8 cellular contexts compared by ENCODE assay signal in genomic region chr14:36321004-36321381, GRCh38. TPM values are rescaled to one million over a fixed set of nuclear protein-coding genes. Genes with fewer than 3 reads are reported as not detected.
DNase-seq lines count a peak whose midpoint lies in the region; ATAC-seq and TF ChIP-seq lines count a peak whose summit lies in the region.
"Not testable (repeated sequence)": the region's sequence is repeated elsewhere in the genome, so short reads cannot be mapped to it uniquely, and the experiment has no call there.

No MANE protein-coding gene starts in this region.

- not testable (repeated sequence) for H3K27me3 ChIP-seq in CD8-positive, alpha-beta T cell (ENCODE audit: insufficient read depth, low read length); ascending aorta; esophagus muscularis mucosa; parathyroid adenoma (ENCODE audit: control insufficient read depth, insufficient read depth, low read length); transverse colon

- H3K27me3 Mint-ChIP-seq in CD8-positive, alpha-beta T cell (ENCODE audit: low read depth) = not testable (repeated sequence)
- peaks cover 19% of the 10 kb centered on the region for H3K27me3 Mint-ChIP-seq in T-helper 1 cell treated with Interleukin-12 subunit alpha and Interleukin-12 subunit beta and Interleukin-4 antibody, amounts not matched to agents 30 μg/mL and 1 μg/mL, for 36 hours (ENCODE audit: low read depth)

- not testable (repeated sequence) for TF ChIP-seq CTCF in CD8-positive, alpha-beta T cell (IDR thresholded peaks at IDR 0.05); ascending aorta (IDR thresholded peaks at IDR 0.05); esophagus muscularis mucosa (IDR thresholded peaks at IDR 0.05); lower leg skin (IDR thresholded peaks at IDR 0.05); parathyroid adenoma (IDR thresholded peaks at IDR 0.05); transverse colon (IDR thresholded peaks at IDR 0.05)

- H3K36me3 Mint-ChIP-seq in CD8-positive, alpha-beta T cell; T-helper 1 cell treated with Interleukin-12 subunit alpha and Interleukin-12 subunit beta and Interleukin-4 antibody, amounts not matched to agents 30 μg/mL and 1 μg/mL, for 36 hours (ENCODE audit: low read depth): not testable (repeated sequence)

- H3K4me3 Mint-ChIP-seq in CD8-positive, alpha-beta T cell = peak overlapping the region; percentile 98
- H3K4me3 Mint-ChIP-seq in T-helper 1 cell treated with Interleukin-12 subunit alpha and Interleukin-12 subunit beta and Interleukin-4 antibody, amounts not matched to agents 30 μg/mL and 1 μg/mL, for 36 hours = peak overlapping the region; percentile 95

- not testable (repeated sequence) for DNase-seq in CD8-positive, alpha-beta T cell; ascending aorta (ENCODE audit: low spot score in 2 of 2); esophagus muscularis mucosa (ENCODE audit: extremely low spot score); lower leg skin (ENCODE audit: low spot score in 2 of 2); transverse colon
- peak; percentile 4 for DNase-seq in HT-29 (ENCODE audit: low spot score)

- H3K4me1 ChIP-seq in CD8-positive, alpha-beta T cell (ENCODE audit: insufficient read depth, low read length) = peaks cover 16% of the 10 kb centered on the region
- not testable (repeated sequence) for H3K4me1 ChIP-seq in ascending aorta, parathyroid adenoma
- H3K4me1 ChIP-seq in esophagus muscularis mucosa (peaks cover 11 to 38% (median 25%) of the 10 kb centered on the region in 4 donors), transverse colon (peaks cover 3 to 30% (median 22%) of the 10 kb centered on the region in 4 donors)

- H3K4me3 ChIP-seq in CD8-positive, alpha-beta T cell (ENCODE audit: low read depth, low read length) = peak overlapping the region; percentile 86
- peak overlapping the region; percentile 68 to 93 for H3K4me3 ChIP-seq in ascending aorta
- H3K4me3 ChIP-seq in esophagus muscularis mucosa = peak overlapping the region; percentile 75 to 90 (median 84)
- H3K4me3 ChIP-seq in lower leg skin (ENCODE audit: low read depth, poor library complexity, severe bottlenecking) = peak overlapping the region; percentile 90
- peak overlapping the region; percentile 86 for H3K4me3 ChIP-seq in parathyroid adenoma (ENCODE audit: low read depth, low read length)
- H3K4me3 ChIP-seq in transverse colon = peak overlapping the region; percentile 6 to 72 (median 65)

- intact Hi-C loops in CD8-positive, alpha-beta T cell (cut with DNase I, micrococcal nuclease) = loop anchor here (5.0 to 10.0 kb wide), 4 partner anchors 386 to 1859 kb away; partner anchors contain the start of genes SPTSSA (in 1 of the 2) and SRP54 (in 1 of the 2)
- intact Hi-C loops in ascending aorta (cut with DNase I) = loop anchor here (2.0 to 5.0 kb wide), 3 partner anchors 61 to 494 kb away; partner anchors contain the start of genes BRMS1L and PAX9
- intact Hi-C loops in esophagus muscularis mucosa (cut with DNase I); lower leg skin (cut with DNase I; ENCODE audit: low total_unique reads); transverse colon (cut with DNase I; ENCODE audit: low total_unique reads): not testable (repeated sequence)

- in situ Hi-C loops in transverse colon (cut with MboI; ENCODE audit: low pct_ligation_motif_present in 1 of 4, low pct_unique_long_range_greater_than_20kb in 1 of 4, low sequenced_read_pairs in 3 of 4) = not testable (repeated sequence)

- not testable (repeated sequence) for TF ChIP-seq EP300 in esophagus muscularis mucosa (IDR thresholded peaks at IDR 0.05); transverse colon (IDR thresholded peaks at IDR 0.05; ENCODE audit: low read depth)

- not testable (repeated sequence) for H3K79me2 ChIP-seq in parathyroid adenoma

- not testable (repeated sequence) for H3K9me3 Mint-ChIP-seq in CD8-positive, alpha-beta T cell; T-helper 1 cell treated with Interleukin-12 subunit alpha and Interleukin-12 subunit beta and Interleukin-4 antibody, amounts not matched to agents 30 μg/mL and 1 μg/mL, for 36 hours

- TF ChIP-seq POLR2A in esophagus muscularis mucosa (IDR thresholded peaks at IDR 0.05; ENCODE audit: low read depth); lower leg skin (IDR thresholded peaks at IDR 0.05); transverse colon (IDR thresholded peaks at IDR 0.05): not testable (repeated sequence)

- H3K36me3 ChIP-seq in CD8-positive, alpha-beta T cell (ENCODE audit: insufficient read depth, low read length); ascending aorta; esophagus muscularis mucosa; parathyroid adenoma (ENCODE audit: control insufficient read depth, insufficient read depth, low read length); transverse colon: not testable (repeated sequence)

- H2AFZ ChIP-seq in parathyroid adenoma = peak overlapping the region; percentile 72

- peak overlapping the region; percentile 67 for H3K4me2 ChIP-seq in parathyroid adenoma (ENCODE audit: low read length)

- peak overlapping the region; percentile 74 for H3K27ac ChIP-seq in CD8-positive, alpha-beta T cell (ENCODE audit: low read depth, low read length)
- peak overlapping the region in 1 of 2 donors; percentile 62 for H3K27ac ChIP-seq in ascending aorta
- peak overlapping the region; percentile 85 to 86 (median 86) for H3K27ac ChIP-seq in esophagus muscularis mucosa (replicated peaks in 1 of 4)
- peak overlapping the region; percentile 79 for H3K27ac ChIP-seq in parathyroid adenoma
- peak overlapping the region in 3 of 4 donors; percentile 85 to 91 (median 86) for H3K27ac ChIP-seq in transverse colon

- CTCF ChIA-PET in CD8-positive, alpha-beta T cell (lab: Charles Lee) = interaction anchor here (1.1 kb wide), 1 partner anchor 53 kb away, joined by 5 read pairs; no protein-coding TSS in a partner anchor

- not testable (repeated sequence) for H3K9me3 ChIP-seq in CD8-positive, alpha-beta T cell (ENCODE audit: low read length); ascending aorta; esophagus muscularis mucosa; parathyroid adenoma (ENCODE audit: control insufficient read depth, low read length); transverse colon

- not testable (repeated sequence) for H3K9ac ChIP-seq in parathyroid adenoma

- peaks cover 37% of the 10 kb centered on the region for H3K4me1 Mint-ChIP-seq in CD8-positive, alpha-beta T cell (ENCODE audit: low read depth)
- peaks cover 24% of the 10 kb centered on the region for H3K4me1 Mint-ChIP-seq in T-helper 1 cell treated with Interleukin-12 subunit alpha and Interleukin-12 subunit beta and Interleukin-4 antibody, amounts not matched to agents 30 μg/mL and 1 μg/mL, for 36 hours (ENCODE audit: low read depth)

- 68% methylated on average over 7 of the region's 7 CpGs for WGBS in esophagus muscularis mucosa
- WGBS in lower leg skin, 2 donors = 60 to 63% methylated on average over 7 of the region's 7 CpGs
- WGBS in transverse colon (ENCODE audit: low coverage in 1 of 2), 2 donors = 45 to 65% methylated on average over 7 of the region's 7 CpGs

- not testable (repeated sequence) for ATAC-seq in CD8-positive, alpha-beta T cell

- peak overlapping the region; percentile 97 for H3K27ac Mint-ChIP-seq in CD8-positive, alpha-beta T cell
- peak overlapping the region; percentile 93 for H3K27ac Mint-ChIP-seq in T-helper 1 cell treated with Interleukin-12 subunit alpha and Interleukin-12 subunit beta and Interleukin-4 antibody, amounts not matched to agents 30 μg/mL and 1 μg/mL, for 36 hours

- POLR2A ChIA-PET in CD8-positive, alpha-beta T cell (lab: Charles Lee) = interaction anchor here (0.7 to 1.2 kb wide), 2 partner anchors 11 to 18 kb away, joined by 3 to 5 read pairs; no protein-coding TSS in a partner anchor

RNA-seq across cellular contexts. Expression of gene MBIP, which starts 0.6 kb away (rescaled TPM):
- total RNA-seq in CD8-positive, alpha-beta T cell = 10 to 100 TPM; 57.4 to 58.1 TPM
- 2.1 and 2.5 TPM in 2 replicates for total RNA-seq in HT-29 (2014; rRNA removed; shearing (Covaris generic))
- total RNA-seq in ascending aorta (2.2 TPM), esophagus muscularis mucosa (10 to 100 TPM; 10.8 to 16.2 (median 12.9) TPM), lower leg skin (10 to 100 TPM; 17.2 to 35.8 (median 21.0) TPM), transverse colon (10 to 100 TPM in 3 of 4 donors, 1 to 10 TPM in 1; 5.4 to 20.6 (median 17.1) TPM)
